In the genomic region with DNA sequence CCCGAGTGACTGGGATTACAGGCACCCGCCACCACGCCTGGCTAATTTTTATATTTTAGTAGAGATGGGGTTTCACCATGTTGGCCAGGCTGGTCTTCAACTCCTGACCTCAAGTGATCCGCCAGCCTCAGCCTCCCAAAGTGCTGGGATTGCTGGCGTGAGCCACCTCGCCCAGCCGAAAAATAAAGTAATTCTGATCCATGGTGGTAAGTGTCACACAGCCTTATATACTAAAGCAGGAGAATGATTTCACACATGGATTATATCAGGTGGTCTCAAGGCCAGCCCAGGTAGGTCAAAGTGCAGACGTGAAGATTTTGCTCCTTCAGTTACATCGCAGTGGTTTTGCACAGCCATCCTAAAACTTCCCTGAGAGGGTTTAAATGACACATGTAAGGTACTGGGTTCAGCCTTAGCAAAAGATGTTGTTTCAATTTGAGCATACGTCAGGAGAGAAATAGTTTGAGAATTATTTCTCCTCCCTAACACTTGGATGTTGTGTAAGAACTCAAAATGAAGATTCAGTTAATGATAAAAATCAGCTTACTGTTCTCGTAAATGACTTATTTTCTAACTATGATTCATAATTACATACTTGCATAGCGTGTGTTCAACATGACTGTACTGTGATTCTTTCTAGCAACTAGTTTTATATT, we compare ENCODE assay signal across 11 cellular contexts.
DNase-seq lines count a peak whose midpoint lies in the region; ATAC-seq and TF ChIP-seq lines count a peak whose summit lies in the region.
"Had no signal": no experiment of that assay in that cellular context is flagged by ENCODE, and none has a peak within 500 bp of the region (broad histone marks: within the 10 kb centered on the region; RNA-seq: fewer than 3 reads in every experiment).

No MANE protein-coding gene starts in this region.

- peak overlapping the region; percentile 30 to 61 (median 48) for H3K27ac ChIP-seq in upper lobe of left lung
- H3K27ac ChIP-seq: cardiac muscle cell, psoas muscle had no signal

- H3K36me3 Mint-ChIP-seq in activated CD4-positive, alpha-beta memory T cell treated with anti-CD3 and anti-CD28 coated beads for 36 hours = peaks cover 14% of the 10 kb centered on the region

- no peak overlapping the region for H3K4me3 ChIP-seq in upper lobe of left lung
- H3K4me3 ChIP-seq: cardiac muscle cell, psoas muscle had no signal

- no peak for TF ChIP-seq CTCF in upper lobe of left lung (IDR thresholded peaks at IDR 0.05)

- TF ChIP-seq EP300 in upper lobe of left lung (IDR thresholded peaks at IDR 0.05) = no peak

- no peaks in the 10 kb centered on the region for H3K9me3 Mint-ChIP-seq in activated CD4-positive, alpha-beta memory T cell treated with anti-CD3 and anti-CD28 coated beads for 36 hours

- H3K4me3 Mint-ChIP-seq in activated CD4-positive, alpha-beta memory T cell treated with anti-CD3 and anti-CD28 coated beads for 36 hours = peak overlapping the region; percentile 64

- peaks cover 16 to 37% (median 26%) of the 10 kb centered on the region in 4 donors for H3K4me1 ChIP-seq in upper lobe of left lung
- H3K4me1 ChIP-seq: psoas muscle had no signal

- no peaks in the 10 kb centered on the region for H3K27me3 Mint-ChIP-seq in activated CD4-positive, alpha-beta memory T cell treated with anti-CD3 and anti-CD28 coated beads for 36 hours

- DNase-seq in stimulated activated CD4-positive, alpha-beta T cell treated with anti-CD3 and anti-CD28 coated beads, Interleukin-15, amount 100 ng/mL, for 24 hours = peak; percentile 45
- DNase-seq in stimulated activated CD4-positive, alpha-beta T cell treated with anti-CD3 and anti-CD28 coated beads, Interleukin-2, amount 100 ng/mL, for 48 hours = no peak
- DNase-seq in activated CD4-positive, alpha-beta memory T cell treated with anti-CD3 and anti-CD28 coated beads for 36 hours = peak; percentile 72
- DNase-seq in fibroblast of gingiva (ENCODE audit: low read depth) (peak; percentile 59), upper lobe of left lung (no peak), DMS 273 treated with DMSO at 0.1 percent for 48 hours (lab: John Stamatoyannopoulos, UW) (no peak)
- DNase-seq: psoas muscle, T1000 had no signal

- TF ChIP-seq POLR2A in upper lobe of left lung (IDR thresholded peaks at IDR 0.05) = no peak

- no peaks in the 10 kb centered on the region for H3K36me3 ChIP-seq in upper lobe of left lung
- H3K36me3 ChIP-seq: cardiac muscle cell had no signal

- no peaks in the 10 kb centered on the region for H3K27me3 ChIP-seq in upper lobe of left lung
- H3K27me3 ChIP-seq: cardiac muscle cell had no signal

- peak overlapping the region; percentile 94 for H3K27ac Mint-ChIP-seq in activated CD4-positive, alpha-beta memory T cell treated with anti-CD3 and anti-CD28 coated beads for 36 hours

- CTCF ChIA-PET in activated CD4-positive, alpha-beta memory T cell treated with anti-CD3 and anti-CD28 coated beads for 36 hours (lab: Charles Lee) = interaction anchor here (1.0 to 2.4 kb wide), 5 partner anchors 19 to 99 kb away, joined by 3 to 10 read pairs (median 3); no protein-coding TSS in a partner anchor

- WGBS in upper lobe of left lung, 2 donors = 77 to 85% methylated on average over 12 of the region's 12 CpGs

- intact Hi-C loops in activated CD4-positive, alpha-beta memory T cell treated with anti-CD3 and anti-CD28 coated beads for 36 hours (cut with micrococcal nuclease) = loop anchor here (1.0 to 10.0 kb wide), 9 partner anchors 12 to 696 kb away; partner anchors contain the start of gene DNAH7

- peak in 1 of 2 donors; percentile 57 for ATAC-seq in upper lobe of left lung (ENCODE audit: low FRiP score in 2 of 2)
- no peak for ATAC-seq in GM21390 (IDR thresholded peaks at IDR 0.05; ENCODE audit: unreplicated experiment)
- no peak for ATAC-seq in GM21423 (IDR thresholded peaks at IDR 0.05; ENCODE audit: unreplicated experiment)
- ATAC-seq: psoas muscle had no signal

- peaks cover 57% of the 10 kb centered on the region for H3K4me1 Mint-ChIP-seq in activated CD4-positive, alpha-beta memory T cell treated with anti-CD3 and anti-CD28 coated beads for 36 hours (ENCODE audit: low read depth)

- H3K9me3 ChIP-seq in upper lobe of left lung = no peaks in the 10 kb centered on the region
- H3K9me3 ChIP-seq: psoas muscle had no signal

- POLR2A ChIA-PET in activated CD4-positive, alpha-beta memory T cell treated with anti-CD3 and anti-CD28 coated beads for 36 hours (lab: Charles Lee) = interaction anchor here (0.6 to 7.4 kb wide), 7 partner anchors 19 to 1762 kb away, joined by 3 to 144 read pairs (median 3); partner anchors contain the start of gene SLC39A10

Comparison
In these comparisons a context has a peak if more than half of its experiments do, and no peak if none do; other contexts are left out.
1. DNase-seq: peak in stimulated activated CD4-positive, alpha-beta T cell treated with anti-CD3 and anti-CD28 coated beads, Interleukin-15, amount 100 ng/mL, for 24 hours (single experiment), activated CD4-positive, alpha-beta memory T cell treated with anti-CD3 and anti-CD28 coated beads for 36 hours (single experiment) and fibroblast of gingiva (single experiment); none in stimulated activated CD4-positive, alpha-beta T cell treated with anti-CD3 and anti-CD28 coated beads, Interleukin-2, amount 100 ng/mL, for 48 hours (0 of 2), upper lobe of left lung (0 of 2) and DMS 273 treated with DMSO at 0.1 percent for 48 hours (single experiment).